Comparison of ENCODE assay signal across 15 cellular contexts in genomic region chr1:62746809-62747138, GRCh38.
"Had no signal": no experiment of that assay in that cellular context is flagged by ENCODE, and none has a peak within 500 bp of the region (broad histone marks: within the 10 kb centered on the region; RNA-seq: fewer than 3 reads in every experiment).

No MANE protein-coding gene starts in this region.

- H3K27ac ChIP-seq: ovary, sigmoid colon, spleen, upper lobe of left lung had no signal

- DNase-seq: activated CD4-positive, alpha-beta memory T cell treated with anti-CD3 and anti-CD28 coated beads for 36 hours; activated gamma-delta T cell; activated T-cell treated with anti-CD3 and anti-CD28 coated beads, Interleukin-2, amount 50 U/mL, for 4 hours; cortex of kidney; effector CD4-positive, alpha-beta T cell; head of caudate nucleus; left ventricle myocardium superior; nephron progenitor cell; ovary; sigmoid colon; spleen; stimulated activated naive CD8-positive, alpha-beta T cell treated with anti-CD3 and anti-CD28 coated beads, Interleukin-15, amount 100 ng/mL, for 72 hours; T-cell; T1000; upper lobe of left lung had no signal

- H3K9me3 ChIP-seq: ovary, sigmoid colon, upper lobe of left lung had no signal

- H3K4me3 ChIP-seq: ovary, sigmoid colon, spleen, upper lobe of left lung had no signal

- H3K36me3 ChIP-seq: ovary, sigmoid colon, spleen, upper lobe of left lung had no signal

- H3K4me1 ChIP-seq: upper lobe of left lung had no signal

- H3K27me3 ChIP-seq: ovary, sigmoid colon, spleen, upper lobe of left lung had no signal
